In genomic region chr3:98779936-98780335, GRCh38 we compare ENCODE assay signal across 14 cellular contexts.
DNase-seq lines count a peak whose midpoint lies in the region; ATAC-seq and TF ChIP-seq lines count a peak whose summit lies in the region.
"Had no signal": no experiment of that assay in that cellular context is flagged by ENCODE, and none has a peak within 500 bp of the region (broad histone marks: within the 10 kb centered on the region; RNA-seq: fewer than 3 reads in every experiment).

No MANE protein-coding gene starts in this region.

- H3K4me3 Mint-ChIP-seq in stimulated activated effector memory CD8-positive, alpha-beta T cell treated with anti-CD3 and anti-CD28 coated beads, Interleukin-12 subunit alpha, Interleukin-12 subunit beta, amount 100 ng/mL, for 72 hours = no peak overlapping the region
- H3K4me3 Mint-ChIP-seq: activated CD4-positive, alpha-beta memory T cell treated with anti-CD3 and anti-CD28 coated beads, Interleukin-2, amount 10 ng/mL, durations not matched to agents 7 days and 5 days had no signal

- no peak for TF ChIP-seq CTCF in fibroblast of pulmonary artery (IDR thresholded peaks at IDR 0.05; ENCODE audit: low read length, missing control alignments)

- no peak for ATAC-seq in SK-N-SH treated with all-trans-retinoic acid at 6 μM for 48 hours
- ATAC-seq in stimulated activated effector memory CD8-positive, alpha-beta T cell treated with anti-CD3 and anti-CD28 coated beads, Interleukin-12 subunit alpha, Interleukin-12 subunit beta, amount 100 ng/mL, for 72 hours = no peak

- no peak overlapping the region for H3K4me3 ChIP-seq in fibroblast of pulmonary artery (replicated peaks; ENCODE audit: low read depth, low read length)
- H3K4me3 ChIP-seq: BLaER1 treated with 17β-estradiol and CSF1 and Interleukin-3, amounts not matched to agents 10 nM and 100 nM; skin epidermis had no signal

- no peaks in the 10 kb centered on the region for H3K9me3 Mint-ChIP-seq in stimulated activated effector memory CD8-positive, alpha-beta T cell treated with anti-CD3 and anti-CD28 coated beads, Interleukin-12 subunit alpha, Interleukin-12 subunit beta, amount 100 ng/mL, for 72 hours
- H3K9me3 Mint-ChIP-seq: activated CD4-positive, alpha-beta memory T cell treated with anti-CD3 and anti-CD28 coated beads, Interleukin-2, amount 10 ng/mL, durations not matched to agents 7 days and 5 days had no signal

- no peak overlapping the region for H3K27ac Mint-ChIP-seq in stimulated activated effector memory CD8-positive, alpha-beta T cell treated with anti-CD3 and anti-CD28 coated beads, Interleukin-12 subunit alpha, Interleukin-12 subunit beta, amount 100 ng/mL, for 72 hours
- H3K27ac Mint-ChIP-seq: activated CD4-positive, alpha-beta memory T cell treated with anti-CD3 and anti-CD28 coated beads, Interleukin-2, amount 10 ng/mL, durations not matched to agents 7 days and 5 days had no signal

- no peaks in the 10 kb centered on the region for H3K36me3 Mint-ChIP-seq in stimulated activated effector memory CD8-positive, alpha-beta T cell treated with anti-CD3 and anti-CD28 coated beads, Interleukin-12 subunit alpha, Interleukin-12 subunit beta, amount 100 ng/mL, for 72 hours

- H3K4me1 Mint-ChIP-seq in stimulated activated effector memory CD8-positive, alpha-beta T cell treated with anti-CD3 and anti-CD28 coated beads, Interleukin-12 subunit alpha, Interleukin-12 subunit beta, amount 100 ng/mL, for 72 hours = no peaks in the 10 kb centered on the region
- H3K4me1 Mint-ChIP-seq: activated CD4-positive, alpha-beta memory T cell treated with anti-CD3 and anti-CD28 coated beads, Interleukin-2, amount 10 ng/mL, durations not matched to agents 7 days and 5 days had no signal

- DNase-seq in EL (peak; percentile 30), fibroblast of pulmonary artery (ENCODE audit: low read depth) (peak; percentile 87), putamen (ENCODE audit: low spot score) (peak; percentile 89), T-helper 1 cell (no peak), NOMO-1 (lab: John Stamatoyannopoulos, UW; ENCODE audit: unreplicated experiment in 2 of 2) (no peak), NCI-H2171 (lab: John Stamatoyannopoulos, UW) (no peak)
- DNase-seq in stimulated activated effector memory CD8-positive, alpha-beta T cell treated with anti-CD3 and anti-CD28 coated beads, Interleukin-12 subunit alpha, Interleukin-12 subunit beta, amount 100 ng/mL, for 72 hours (ENCODE audit: low spot score in 2 of 2) = no peak
- DNase-seq: activated CD4-positive, alpha-beta memory T cell treated with anti-CD3 and anti-CD28 coated beads, Interleukin-2, amount 10 ng/mL, durations not matched to agents 7 days and 5 days; activated naive CD4-positive, alpha-beta T cell treated with anti-CD3 and anti-CD28 coated beads, Interleukin-2, amount 50 U/mL, for 16 hours; KG1; NCI-H2029 treated with DMSO at 0.1 percent for 48 hours had no signal

TF ChIP-seq in SK-N-SH treated with all-trans-retinoic acid at 6 μM for 48 hours, 23 proteins besides CTCF, POLR2A, EP300 and RAD21:
- TF ChIP-seq CSDC2 (CRISPR knock-in tag; IDR thresholded peaks at IDR 0.05) (no peak), ZNF70 (CRISPR knock-in tag; IDR thresholded peaks at IDR 0.05) (no peak), BACH2 (CRISPR knock-in tag; IDR thresholded peaks at IDR 0.05; ENCODE audit: borderline replicate concordance) (no peak), TSHZ2 (CRISPR knock-in tag; IDR thresholded peaks at IDR 0.05) (no peak), TCF4 (CRISPR knock-in tag; IDR thresholded peaks at IDR 0.05; ENCODE audit: borderline replicate concordance) (no peak), PPARA (CRISPR knock-in tag; IDR thresholded peaks at IDR 0.05; ENCODE audit: borderline replicate concordance) (no peak), ZNF8 (CRISPR knock-in tag; IDR thresholded peaks at IDR 0.05) (no peak), ISL1 (CRISPR knock-in tag; IDR thresholded peaks at IDR 0.05) (peak; percentile 32; the same call in 1 of the 2 replicates), SNAI2 (CRISPR knock-in tag; IDR thresholded peaks at IDR 0.05) (no peak), ZNF565 (CRISPR knock-in tag; conservative IDR thresholded peaks at IDR 0.05; ENCODE audit: low read depth) (no peak), ZFP3 (CRISPR knock-in tag; IDR thresholded peaks at IDR 0.05) (0 out of 2 replicates have a peak, but pooled peaks have one; percentile 24), TOX (CRISPR knock-in tag; IDR thresholded peaks at IDR 0.05; ENCODE audit: borderline replicate concordance) (no peak), GLIS3 (CRISPR knock-in tag; IDR thresholded peaks at IDR 0.05) (no peak), ESRRG (CRISPR knock-in tag; IDR thresholded peaks at IDR 0.05) (no peak), OSR1 (CRISPR knock-in tag; IDR thresholded peaks at IDR 0.05) (no peak), RARB (CRISPR knock-in tag; IDR thresholded peaks at IDR 0.05) (no peak), POU6F1 (CRISPR knock-in tag; IDR thresholded peaks at IDR 0.05; ENCODE audit: borderline replicate concordance, low read depth) (no peak)

Comparison
In these comparisons a context has a peak if more than half of its experiments do, and no peak if none do; other contexts are left out.
1. DNase-seq: peak in EL (single experiment), fibroblast of pulmonary artery (single experiment) and putamen (single experiment); none in T-helper 1 cell (0 of 5), stimulated activated effector memory CD8-positive, alpha-beta T cell treated with anti-CD3 and anti-CD28 coated beads, Interleukin-12 subunit alpha, Interleukin-12 subunit beta, amount 100 ng/mL, for 72 hours (0 of 2), NOMO-1 (0 of 2) and NCI-H2171 (single experiment).